Comparison of ENCODE assay signal across 22 cellular contexts in genomic region chr14:36655054-36655381, GRCh38. TPM values are rescaled to one million over a fixed set of nuclear protein-coding genes. Genes with fewer than 3 reads are reported as not detected.
"Had no signal": no experiment of that assay in that cellular context is flagged by ENCODE, and none has a peak within 500 bp of the region (broad histone marks: within the 10 kb centered on the region; RNA-seq: fewer than 3 reads in every experiment).

No MANE protein-coding gene starts in this region.

- H3K4me3 Mint-ChIP-seq: activated CD8-positive, alpha-beta T cell treated with anti-CD3 and anti-CD28 coated beads, Interleukin-2, amount 10 ng/mL, durations not matched to agents 7 days and 5 days; activated naive CD4-positive, alpha-beta T cell treated with anti-CD3 and anti-CD28 coated beads for 36 hours; activated T-cell treated with anti-CD3 and anti-CD28 coated beads, Interleukin-2, amount 50 U/mL, for 4 hours; effector memory CD8-positive, alpha-beta T cell; T-helper 2 cell treated with Interferon-gamma antibody and Interleukin-4, amounts not matched to agents 5 μg/mL and 100 μg/mL, for 36 hours had no signal

- DNase-seq: activated CD4-positive, alpha-beta T cell treated with anti-CD3 and anti-CD28 coated beads for 4 hours; activated CD8-positive, alpha-beta T cell treated with anti-CD3 and anti-CD28 coated beads, Interleukin-2, amount 10 ng/mL, durations not matched to agents 7 days and 5 days; activated naive CD4-positive, alpha-beta T cell treated with anti-CD3 and anti-CD28 coated beads for 36 hours; activated T-cell treated with anti-CD3 and anti-CD28 coated beads, Interleukin-2, amount 50 U/mL, for 4 hours; body of pancreas; effector memory CD8-positive, alpha-beta T cell; stimulated activated CD4-positive, alpha-beta T cell treated with anti-CD3 and anti-CD28 coated beads, Interleukin-12 subunit alpha, Interleukin-12 subunit beta, amount 100 ng/mL, for 4 hours; stimulated activated CD4-positive, alpha-beta T cell treated with anti-CD3 and anti-CD28 coated beads, Interleukin-1b, Interleukin-23, amount 100 ng/mL, for 48 hours; stimulated activated CD8-positive, alpha-beta memory T cell treated with anti-CD3 and anti-CD28 coated beads, Interleukin-4, amount 100 ng/mL, for 48 hours; stimulated activated naive CD8-positive, alpha-beta T cell treated with anti-CD3 and anti-CD28 coated beads, Interleukin-15, Interleukin-2, amounts not matched to agents 100 U/mL and 50 U/mL, for 24 hours; substantia nigra had no signal

- H3K9me3 Mint-ChIP-seq: activated naive CD4-positive, alpha-beta T cell treated with anti-CD3 and anti-CD28 coated beads for 36 hours; activated T-cell treated with anti-CD3 and anti-CD28 coated beads, Interleukin-2, amount 50 U/mL, for 4 hours; neural crest cell; T-helper 2 cell treated with Interferon-gamma antibody and Interleukin-4, amounts not matched to agents 5 μg/mL and 100 μg/mL, for 36 hours had no signal

- H3K27ac Mint-ChIP-seq: activated naive CD4-positive, alpha-beta T cell treated with anti-CD3 and anti-CD28 coated beads for 36 hours; effector memory CD8-positive, alpha-beta T cell had no signal

- ATAC-seq: activated CD8-positive, alpha-beta T cell treated with anti-CD3 and anti-CD28 coated beads, Interleukin-2, amount 10 ng/mL, durations not matched to agents 7 days and 5 days; activated T-cell treated with anti-CD3 and anti-CD28 coated beads, Interleukin-2, amount 50 U/mL, for 4 hours; body of pancreas; effector memory CD8-positive, alpha-beta T cell; left lung; stimulated activated naive CD8-positive, alpha-beta T cell treated with anti-CD3 and anti-CD28 coated beads, Interleukin-15, Interleukin-2, amounts not matched to agents 100 U/mL and 50 U/mL, for 24 hours had no signal

- H3K36me3 ChIP-seq: left lung, tibial nerve had no signal

- H3K27ac ChIP-seq: body of pancreas, epithelial cell of prostate, left lung, tibial nerve had no signal

- H3K9me3 ChIP-seq: body of pancreas, left lung, tibial nerve had no signal

- H3K4me3 ChIP-seq: body of pancreas, left lung, tibial nerve had no signal

RNA-seq across cellular contexts. Expression of gene PAX9, which starts 6.6 kb away (rescaled TPM):
- total RNA-seq: activated CD8-positive, alpha-beta T cell treated with anti-CD3 and anti-CD28 coated beads, Interleukin-2, amount 10 ng/mL, durations not matched to agents 7 days and 5 days; activated naive CD4-positive, alpha-beta T cell treated with anti-CD3 and anti-CD28 coated beads for 36 hours; body of pancreas; cardiac septum; dermis microvascular lymphatic vessel endothelial cell; frontal cortex; lung microvascular endothelial cell; mononuclear cell; neural crest cell; pulmonary artery endothelial cell had no signal
